In the genomic region with DNA sequence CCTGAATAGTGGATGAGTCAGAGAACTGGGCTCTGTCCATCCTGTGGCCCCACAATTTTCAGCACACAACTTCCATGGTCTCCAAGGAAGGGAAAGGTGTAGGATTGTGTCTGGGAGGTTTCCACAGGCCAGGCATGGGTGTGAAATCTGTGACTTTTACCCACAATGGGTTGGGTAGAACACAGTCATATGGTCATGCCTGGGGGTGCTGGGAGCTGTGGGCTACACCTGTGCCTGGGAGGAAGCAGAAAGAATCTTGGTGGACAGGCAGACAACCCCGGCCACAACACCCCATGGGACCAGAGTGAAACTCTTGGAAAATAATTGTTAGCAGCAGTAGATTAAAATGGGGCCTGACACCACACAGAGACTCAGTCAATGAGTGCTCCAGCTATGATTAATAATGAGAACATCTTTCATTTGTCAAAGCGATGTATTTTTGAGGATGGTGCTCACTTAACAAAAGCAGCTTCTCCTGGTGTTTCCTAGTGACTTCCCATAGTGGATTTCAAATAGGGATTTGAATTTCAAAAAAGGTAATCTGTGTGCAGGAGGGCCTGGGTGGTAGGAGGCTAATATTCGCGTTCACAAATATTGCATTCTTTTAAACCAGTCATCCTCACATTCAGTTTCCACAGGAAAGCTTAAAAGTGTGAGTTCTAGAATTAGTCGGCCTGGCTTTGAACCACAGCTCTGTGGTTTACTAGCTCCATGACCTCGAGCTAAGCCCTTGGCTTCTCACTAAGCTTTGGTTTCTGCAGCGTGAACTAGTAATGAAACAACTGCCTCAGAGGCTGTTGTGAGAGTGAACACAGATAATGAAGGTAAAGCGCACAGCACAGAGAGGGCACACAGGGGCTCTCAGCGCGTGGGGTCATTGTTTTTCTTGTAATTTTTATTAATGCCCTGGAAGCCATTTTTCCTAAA, we compare ENCODE assay signal across 12 cellular contexts.
"Had no signal": no experiment of that assay in that cellular context is flagged by ENCODE, and none has a peak within 500 bp of the region (broad histone marks: within the 10 kb centered on the region; RNA-seq: fewer than 3 reads in every experiment).

No MANE protein-coding gene starts in this region.

- DNase-seq: activated T-cell treated with anti-CD3 and anti-CD28 coated beads, Interleukin-2, amount 50 U/mL, for 24 hours; adrenal gland; effector memory CD4-positive, alpha-beta T cell; gastrocnemius medialis; heart right ventricle; left lung; nephron progenitor cell; stimulated activated CD4-positive, alpha-beta T cell treated with anti-CD3 and anti-CD28 coated beads, Interleukin-12 subunit alpha, Interleukin-12 subunit beta, amount 100 ng/mL, for 4 hours; stimulated activated naive CD4-positive, alpha-beta T cell treated with Interleukin-2 at 50 U/mL for 16 hours; SW 1271 had no signal

- H3K36me3 Mint-ChIP-seq: memory B cell had no signal

- H3K27ac Mint-ChIP-seq: activated T-cell treated with anti-CD3 and anti-CD28 coated beads, Interleukin-2, amount 50 U/mL, for 24 hours; memory B cell had no signal

- ATAC-seq: activated CD4-positive, CD25-positive, alpha-beta regulatory T cell treated with anti-CD3 and anti-CD28 coated beads, Interleukin-2, amount 50 U/mL, for 24 hours; gastrocnemius medialis; heart right ventricle; left lung had no signal

- H3K4me3 Mint-ChIP-seq: activated T-cell treated with anti-CD3 and anti-CD28 coated beads, Interleukin-2, amount 50 U/mL, for 24 hours; memory B cell; nephron progenitor cell had no signal

- H3K4me1 Mint-ChIP-seq: memory B cell had no signal

- H3K9me3 Mint-ChIP-seq: activated T-cell treated with anti-CD3 and anti-CD28 coated beads, Interleukin-2, amount 50 U/mL, for 24 hours; nephron progenitor cell had no signal
